In the genomic region with DNA sequence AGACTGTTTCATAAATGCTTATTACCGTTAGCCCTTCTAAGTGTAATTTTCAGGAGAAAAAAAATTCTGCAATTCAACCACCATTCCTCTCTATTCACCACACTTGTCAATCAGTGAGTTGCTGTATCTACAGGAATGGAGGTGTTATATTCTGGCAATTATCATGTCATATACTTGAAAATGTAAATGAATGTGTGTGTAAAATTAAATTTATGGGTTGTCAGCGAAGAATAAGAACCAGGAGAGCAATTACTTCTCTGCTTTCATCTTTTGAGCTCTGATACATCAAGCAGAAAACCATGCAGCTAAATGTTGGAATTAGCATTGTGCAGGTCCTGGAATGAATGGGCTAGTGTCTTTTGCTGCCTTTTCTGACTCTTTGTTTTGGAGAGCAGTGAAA, we compare ENCODE assay signal across 16 cellular contexts.
"Had no signal": no experiment of that assay in that cellular context is flagged by ENCODE, and none has a peak within 500 bp of the region (broad histone marks: within the 10 kb centered on the region; RNA-seq: fewer than 3 reads in every experiment).

No MANE protein-coding gene starts in this region.

- H3K4me1 ChIP-seq: breast epithelium, prostate gland, suprapubic skin had no signal

- H3K27me3 Mint-ChIP-seq: activated naive CD8-positive, alpha-beta T cell treated with anti-CD3 and anti-CD28 coated beads, Interleukin-2, amount 50 U/mL, for 24 hours; dendritic cell treated with granulocyte-macrophage colony-stimulating factor and Interleukin-4, amounts not matched to agents 40 ng/mL and 50 ng/mL, for 4 days; effector memory CD8-positive, alpha-beta T cell; natural killer cell treated with Interleukin-12 subunit alpha and Interleukin-12 subunit beta and Interleukin-15 and Interleukin-18, amount 100 ng/mL, for 72 hours; stimulated activated naive CD8-positive, alpha-beta T cell treated with anti-CD3 and anti-CD28 coated beads, Interleukin-15, Interleukin-2, amounts not matched to agents 100 ng/mL and 50 ng/mL, for 24 hours had no signal

- H3K4me3 Mint-ChIP-seq: activated naive CD8-positive, alpha-beta T cell treated with anti-CD3 and anti-CD28 coated beads, Interleukin-2, amount 50 U/mL, for 24 hours; dendritic cell treated with granulocyte-macrophage colony-stimulating factor and Interleukin-4, amounts not matched to agents 40 ng/mL and 50 ng/mL, for 4 days; effector memory CD8-positive, alpha-beta T cell; natural killer cell treated with Interleukin-12 subunit alpha and Interleukin-12 subunit beta and Interleukin-15 and Interleukin-18, amount 100 ng/mL, for 72 hours; stimulated activated naive CD8-positive, alpha-beta T cell treated with anti-CD3 and anti-CD28 coated beads, Interleukin-15, Interleukin-2, amounts not matched to agents 100 ng/mL and 50 ng/mL, for 24 hours had no signal

- H3K36me3 Mint-ChIP-seq: natural killer cell treated with Interleukin-12 subunit alpha and Interleukin-12 subunit beta and Interleukin-15 and Interleukin-18, amount 100 ng/mL, for 72 hours had no signal

- ATAC-seq: activated naive CD8-positive, alpha-beta T cell treated with anti-CD3 and anti-CD28 coated beads, Interleukin-2, amount 50 U/mL, for 24 hours; effector memory CD8-positive, alpha-beta T cell; natural killer cell treated with Interleukin-12 subunit alpha and Interleukin-12 subunit beta and Interleukin-15 and Interleukin-18, amount 100 ng/mL, for 72 hours; sciatic nerve had no signal

- H3K4me1 Mint-ChIP-seq: activated naive CD8-positive, alpha-beta T cell treated with anti-CD3 and anti-CD28 coated beads, Interleukin-2, amount 50 U/mL, for 24 hours had no signal

- DNase-seq: activated CD4-positive, CD25-positive, alpha-beta regulatory T cell treated with anti-CD3 and anti-CD28 coated beads, Interleukin-2, amount 50 U/mL, for 72 hours; activated naive CD4-positive, alpha-beta T cell treated with Interleukin-2 at 50 U/mL for 16 hours; activated naive CD8-positive, alpha-beta T cell treated with anti-CD3 and anti-CD28 coated beads, Interleukin-2, amount 50 U/mL, for 24 hours; aorta; cerebellar nuclear complex; effector memory CD8-positive, alpha-beta T cell; foreskin melanocyte; kidney glomerular epithelial cell; trophoblast cell had no signal

- H3K4me3 ChIP-seq: breast epithelium, prostate gland, suprapubic skin had no signal

- H3K9me3 ChIP-seq: breast epithelium, prostate gland, suprapubic skin had no signal

- H3K27ac Mint-ChIP-seq: activated naive CD8-positive, alpha-beta T cell treated with anti-CD3 and anti-CD28 coated beads, Interleukin-2, amount 50 U/mL, for 24 hours; dendritic cell treated with granulocyte-macrophage colony-stimulating factor and Interleukin-4, amounts not matched to agents 40 ng/mL and 50 ng/mL, for 4 days; effector memory CD8-positive, alpha-beta T cell; natural killer cell treated with Interleukin-12 subunit alpha and Interleukin-12 subunit beta and Interleukin-15 and Interleukin-18, amount 100 ng/mL, for 72 hours; stimulated activated naive CD8-positive, alpha-beta T cell treated with anti-CD3 and anti-CD28 coated beads, Interleukin-15, Interleukin-2, amounts not matched to agents 100 ng/mL and 50 ng/mL, for 24 hours had no signal

- H3K9me3 Mint-ChIP-seq: activated naive CD8-positive, alpha-beta T cell treated with anti-CD3 and anti-CD28 coated beads, Interleukin-2, amount 50 U/mL, for 24 hours; dendritic cell treated with granulocyte-macrophage colony-stimulating factor and Interleukin-4, amounts not matched to agents 40 ng/mL and 50 ng/mL, for 4 days; stimulated activated naive CD8-positive, alpha-beta T cell treated with anti-CD3 and anti-CD28 coated beads, Interleukin-15, Interleukin-2, amounts not matched to agents 100 ng/mL and 50 ng/mL, for 24 hours had no signal

- H3K27me3 ChIP-seq: breast epithelium, suprapubic skin had no signal

- H3K36me3 ChIP-seq: breast epithelium, prostate gland, suprapubic skin had no signal
